7 cellular contexts compared by ENCODE assay signal in genomic region chr12:80227904-80228303, GRCh38.
DNase-seq lines count a peak whose midpoint lies in the region; ATAC-seq, FAIRE-seq and TF ChIP-seq lines count a peak whose summit lies in the region.
"Not testable (repeated sequence)": the region's sequence is repeated elsewhere in the genome, so short reads cannot be mapped to it uniquely, and the experiment has no call there.

No MANE protein-coding gene starts in this region.

- not testable (repeated sequence) for H3K4me1 ChIP-seq in A549; IMR-90 (ENCODE audit: control insufficient read depth, insufficient read depth, low read length); K562 (replicated peaks in 1 of 2; ENCODE audit: control insufficient read depth in 2 of 2, insufficient read depth in 2 of 2, low read length in 2 of 2); H1 (replicated peaks in 1 of 4; ENCODE audit: control insufficient read depth in 3 of 4, insufficient read depth in 4 of 4, low read length in 3 of 4); HepG2 (ENCODE audit: insufficient read depth, low read length)
- peaks cover 42% of the 10 kb centered on the region for H3K4me1 ChIP-seq in neural progenitor cell

- not testable (repeated sequence) for H4K8ac ChIP-seq in IMR-90 (ENCODE audit: low read depth in 2 of 2, low read length in 2 of 2); H1 (ENCODE audit: extremely low read depth, insufficient read depth, low read length)

- not testable (repeated sequence) for DNase-seq in A549 (ENCODE audit: low read depth in 1 of 2, low spot score in 1 of 2); IMR-90; T-helper 17 cell; K562 (ENCODE audit: extremely low read depth in 1 of 4, low spot score in 3 of 4); H1 (ENCODE audit: low read depth in 1 of 2, low spot score in 2 of 2); HepG2 (ENCODE audit: low spot score); neural progenitor cell (ENCODE audit: low spot score)

- in situ Hi-C loops in IMR-90 (cut with MboI; ENCODE audit: low sequenced_read_pairs); K562 (cut with MboI); HepG2 (cut with HindIII; ENCODE audit: extremely low pct_ligation_motif_present, low pct_unique_long_range_greater_than_20kb): not testable (repeated sequence)

- not testable (repeated sequence) for H4K91ac ChIP-seq in IMR-90 (ENCODE audit: insufficient read depth, low read depth, low read length); H1 (replicated peaks; ENCODE audit: insufficient read length, low read length)

- not testable (repeated sequence) for TF ChIP-seq POLR2A in A549 (IDR thresholded peaks at IDR 0.05; ENCODE audit: low read length); IMR-90 (IDR thresholded peaks at IDR 0.05; ENCODE audit: low read depth, low read length); K562 (conservative IDR thresholded peaks at IDR 0.05); H1 (IDR thresholded peaks at IDR 0.05; ENCODE audit: control extremely low read depth in 1 of 2, low read depth in 2 of 2, low read length in 2 of 2); HepG2 (IDR thresholded peaks at IDR 0.05; ENCODE audit: insufficient read depth in 1 of 2, low read depth in 2 of 2, low read length in 2 of 2)

- dilution Hi-C loops in IMR-90 (cut with HindIII; ENCODE audit: low sequenced_read_pairs, unreplicated experiment): not testable (repeated sequence)

- not testable (repeated sequence) for H3K23me2 ChIP-seq in H1 (ENCODE audit: low read depth, low read length)

- H3K4me3 ChIP-seq in A549; IMR-90 (ENCODE audit: insufficient read depth, low read depth, low read length); K562; H1 (ENCODE audit: extremely low read depth in 1 of 4, insufficient read depth in 2 of 4, low read depth in 3 of 4, low read length in 4 of 4); HepG2 (replicated peaks in 1 of 3; ENCODE audit: insufficient read depth in 1 of 3, low read depth in 2 of 3, low read length in 3 of 3); neural progenitor cell: not testable (repeated sequence)

- intact Hi-C loops in IMR-90 (cut with micrococcal nuclease): loop anchor here (5.0 kb wide), 1 partner anchor 34 kb away; no protein-coding TSS in a partner anchor
- intact Hi-C loops in K562 (cut with micrococcal nuclease); HepG2 (cut with micrococcal nuclease; ENCODE audit: unreplicated experiment): not testable (repeated sequence)

- POLR2A ChIA-PET in A549 (lab: Yijun Ruan, JAX); IMR-90 (lab: Charles Lee; ENCODE audit: unreplicated experiment); K562 (lab: Yijun Ruan, JAX); H1 (lab: Charles Lee; ENCODE audit: partially characterized antibody); HepG2 (lab: Yijun Ruan, JAX): not testable (repeated sequence)

- H2BK20ac ChIP-seq in IMR-90 (ENCODE audit: low read depth, low read length); H1 (ENCODE audit: low read length): not testable (repeated sequence)

- not testable (repeated sequence) for H3K4me1 Mint-ChIP-seq in T-helper 17 cell
- H3K4me1 Mint-ChIP-seq in neural progenitor cell: peaks cover 28% of the 10 kb centered on the region

- not testable (repeated sequence) for H3K4me2 ChIP-seq in A549; IMR-90 (ENCODE audit: low read depth, low read length); K562 (ENCODE audit: insufficient read depth, low read length); H1 (ENCODE audit: insufficient read depth in 1 of 2, low read depth in 2 of 2, low read length in 2 of 2); HepG2 (ENCODE audit: low read depth, low read length); neural progenitor cell

- not testable (repeated sequence) for H3K27ac ChIP-seq in A549; IMR-90 (ENCODE audit: insufficient read depth, low read length); K562 (ENCODE audit: extremely low read depth, low read depth, low read length); H1 (ENCODE audit: low read depth, low read length); HepG2 (ENCODE audit: extremely low read length, insufficient read depth, low read length); neural progenitor cell

- ATAC-seq in A549; IMR-90 (ENCODE audit: low read depth); T-helper 17 cell; K562; HepG2: not testable (repeated sequence)

- H2AK5ac ChIP-seq in IMR-90 (ENCODE audit: low read depth, low read length); H1 (ENCODE audit: low read depth, low read length): not testable (repeated sequence)

- not testable (repeated sequence) for H3K27ac Mint-ChIP-seq in T-helper 17 cell
- H3K27ac Mint-ChIP-seq in neural progenitor cell: peak overlapping the region; percentile 33

- H3K14ac ChIP-seq in IMR-90 (replicated peaks; ENCODE audit: low read depth, low read length); H1 (ENCODE audit: insufficient read length): not testable (repeated sequence)

- peaks cover 20% of the 10 kb centered on the region for H3K27me3 Mint-ChIP-seq in T-helper 17 cell
- not testable (repeated sequence) for H3K27me3 Mint-ChIP-seq in neural progenitor cell (ENCODE audit: insufficient read depth, low read depth)

- not testable (repeated sequence) for H3K36me3 Mint-ChIP-seq in T-helper 17 cell (ENCODE audit: low read depth); neural progenitor cell

- H3K9me3 ChIP-seq in A549; IMR-90 (ENCODE audit: control insufficient read depth, insufficient read depth, low read length); T-helper 17 cell (ENCODE audit: control insufficient read depth, low read length, poor library complexity, severe bottlenecking); K562 (replicated peaks; ENCODE audit: control insufficient read depth, insufficient read depth, low read depth, low read length); H1 (ENCODE audit: insufficient read depth in 2 of 2, low read depth in 1 of 2, low read length in 1 of 2); HepG2 (ENCODE audit: low read length); neural progenitor cell (ENCODE audit: low read depth): not testable (repeated sequence)

- H3K27me3 ChIP-seq in IMR-90 (ENCODE audit: control insufficient read depth, insufficient read depth, low read length); K562 (ENCODE audit: control insufficient read depth in 2 of 2, insufficient read depth in 2 of 2, low read length in 2 of 2); H1 (replicated peaks in 1 of 4; ENCODE audit: control insufficient read depth in 3 of 4, extremely low read depth in 1 of 4, insufficient read depth in 3 of 4, low read length in 3 of 4); HepG2 (ENCODE audit: control insufficient read depth in 1 of 2, insufficient read depth in 2 of 2, low read length in 2 of 2); neural progenitor cell: not testable (repeated sequence)

- not testable (repeated sequence) for H3K18ac ChIP-seq in IMR-90 (ENCODE audit: low read depth, low read length); H1 (ENCODE audit: extremely low read depth, low read length)

- not testable (repeated sequence) for H2BK12ac ChIP-seq in H1 (ENCODE audit: low read depth, low read length)

- H3F3A ChIP-seq in neural progenitor cell (ENCODE audit: low read depth): not testable (repeated sequence)

- not testable (repeated sequence) for H2AK9ac ChIP-seq in IMR-90 (replicated peaks; ENCODE audit: low read depth, low read length, poor library complexity)

- CTCF ChIA-PET in A549 (lab: Yijun Ruan, JAX); IMR-90 (lab: Yijun Ruan, JAX); K562 (lab: Yijun Ruan, JAX; ENCODE audit: low intra/inter-chr PET ratio); HepG2 (lab: Yijun Ruan, JAX; ENCODE audit: low intra/inter-chr PET ratio, low total read pairs): not testable (repeated sequence)
- CTCF ChIA-PET in H1 (lab: Charles Lee; ENCODE audit: partially characterized antibody): interaction anchor here (0.7 to 2.8 kb wide), 3 partner anchors 42 to 1105 kb away, joined by 3 to 13 read pairs (median 3); no protein-coding TSS in a partner anchor

- not testable (repeated sequence) for H3K56ac ChIP-seq in IMR-90 (ENCODE audit: extremely low read depth, insufficient read depth, low read length); H1 (replicated peaks; ENCODE audit: insufficient read length, low read depth, low read length)

- not testable (repeated sequence) for BruUV-seq in IMR-90 (replicated peaks; lab: Mats Ljungman, UMichigan); K562 (replicated peaks; lab: Mats Ljungman, UMichigan); HepG2 (replicated peaks; lab: Mats Ljungman, UMichigan)

- not testable (repeated sequence) for TF ChIP-seq RAD21 in A549 (conservative IDR thresholded peaks at IDR 0.05 in 1 of 2, IDR thresholded peaks at IDR 0.05 in 1 of 2); IMR-90 (IDR thresholded peaks at IDR 0.05; ENCODE audit: low read length); K562 (CRISPR knock-in tag; conservative IDR thresholded peaks at IDR 0.05 in 1 of 2, IDR thresholded peaks at IDR 0.05 in 1 of 2); H1 (IDR thresholded peaks at IDR 0.05 in 1 of 2, conservative IDR thresholded peaks at IDR 0.05 in 1 of 2; ENCODE audit: low read depth in 2 of 2, low read length in 2 of 2); HepG2 (CRISPR knock-in tag; IDR thresholded peaks at IDR 0.05)

- TF ChIP-seq CTCF in A549 (IDR thresholded peaks at IDR 0.05); IMR-90 (conservative IDR thresholded peaks at IDR 0.05; ENCODE audit: low read depth, low read length); K562 (IDR thresholded peaks at IDR 0.05 in 2 of 3, conservative IDR thresholded peaks at IDR 0.05 in 1 of 3; ENCODE audit: insufficient read depth in 2 of 3, low read depth in 1 of 3, low read length in 3 of 3); H1 (IDR thresholded peaks at IDR 0.05; ENCODE audit: control extremely low read depth in 1 of 3, insufficient read depth in 1 of 3, low read depth in 1 of 3, low read length in 3 of 3); HepG2 (CRISPR knock-in tag; IDR thresholded peaks at IDR 0.05); neural progenitor cell (IDR thresholded peaks at IDR 0.05): not testable (repeated sequence)

- H3K23ac ChIP-seq in IMR-90 (ENCODE audit: low read depth, low read length); H1 (ENCODE audit: insufficient read length): not testable (repeated sequence)

- H3K9me1 ChIP-seq in IMR-90 (ENCODE audit: insufficient read depth, low read length); K562 (ENCODE audit: control insufficient read depth, insufficient read depth, low read length): not testable (repeated sequence)

- not testable (repeated sequence) for H2AFZ ChIP-seq in IMR-90 (replicated peaks; ENCODE audit: low read length, poor library complexity); K562 (ENCODE audit: low read depth, low read length); H1 (ENCODE audit: low read length); HepG2 (ENCODE audit: low read length); neural progenitor cell (replicated peaks)

- H3K4me3 Mint-ChIP-seq in T-helper 17 cell: peak overlapping the region; percentile 4
- not testable (repeated sequence) for H3K4me3 Mint-ChIP-seq in neural progenitor cell

- not testable (repeated sequence) for H3K9me3 Mint-ChIP-seq in neural progenitor cell

- FAIRE-seq in A549 (lab: Jason Lieb, UNC); K562 (lab: Jason Lieb, UNC); H1 (lab: Jason Lieb, UNC); HepG2 (lab: Jason Lieb, UNC): not testable (repeated sequence)

- H3K4ac ChIP-seq in IMR-90 (ENCODE audit: low read depth, low read length); H1 (replicated peaks; ENCODE audit: insufficient read length, low read depth, low read length): not testable (repeated sequence)

- H2BK5ac ChIP-seq in IMR-90 (ENCODE audit: low read depth, low read length, poor library complexity, severe bottlenecking); H1 (ENCODE audit: low read depth, low read length): not testable (repeated sequence)

- H2BK15ac ChIP-seq in IMR-90 (ENCODE audit: low read depth, low read length); H1 (ENCODE audit: low read length): not testable (repeated sequence)

- H3K36me3 ChIP-seq in IMR-90 (ENCODE audit: control insufficient read depth, insufficient read depth, low read length); K562 (ENCODE audit: control insufficient read depth, insufficient read depth, low read length); H1 (ENCODE audit: control insufficient read depth in 2 of 4, insufficient read depth in 4 of 4, low read length in 3 of 4); HepG2 (replicated peaks in 1 of 2; ENCODE audit: control insufficient read depth in 1 of 2, insufficient read depth in 2 of 2, low read length in 2 of 2); neural progenitor cell: not testable (repeated sequence)

- not testable (repeated sequence) for H3K79me1 ChIP-seq in IMR-90 (ENCODE audit: low read depth in 1 of 2, low read length in 2 of 2); H1 (ENCODE audit: low read depth, low read length)

- not testable (repeated sequence) for H3K79me2 ChIP-seq in K562 (ENCODE audit: control insufficient read depth, insufficient read depth, low read length); H1 (ENCODE audit: control insufficient read depth in 1 of 2, insufficient read depth in 2 of 2, low read length in 2 of 2); HepG2 (ENCODE audit: insufficient read depth, low read length); neural progenitor cell (ENCODE audit: low read depth)

- not testable (repeated sequence) for H4K20me1 ChIP-seq in IMR-90 (ENCODE audit: insufficient read depth, low read length); K562 (replicated peaks; ENCODE audit: control insufficient read depth, insufficient read depth, low read length); H1 (replicated peaks in 1 of 2; ENCODE audit: control insufficient read depth in 1 of 2, insufficient read depth in 2 of 2, low read length in 2 of 2); HepG2 (ENCODE audit: insufficient read depth, low read length); neural progenitor cell (ENCODE audit: low read depth)

- H3K9ac ChIP-seq in IMR-90 (ENCODE audit: low read depth, low read length); K562 (ENCODE audit: insufficient read depth in 1 of 2, low read depth in 2 of 2, low read length in 2 of 2); H1 (replicated peaks in 1 of 4; ENCODE audit: extremely low read depth in 1 of 4, low read depth in 3 of 4, low read length in 3 of 4); HepG2 (ENCODE audit: insufficient read depth, low read depth, low read length); neural progenitor cell: not testable (repeated sequence)

- not testable (repeated sequence) for H2BK120ac ChIP-seq in IMR-90 (ENCODE audit: low read depth, low read length); H1 (replicated peaks; ENCODE audit: low read depth, low read length)

- TF ChIP-seq EP300 in A549 (IDR thresholded peaks at IDR 0.05); K562 (IDR thresholded peaks at IDR 0.05; ENCODE audit: low read length); H1 (IDR thresholded peaks at IDR 0.05; ENCODE audit: borderline replicate concordance in 1 of 2, low read depth in 2 of 2, low read length in 2 of 2); HepG2 (IDR thresholded peaks at IDR 0.05; ENCODE audit: low read depth in 2 of 2, low read length in 2 of 2); HepG2 (CRISPR knock-in tag; IDR thresholded peaks at IDR 0.05; ENCODE audit: borderline replicate concordance): not testable (repeated sequence)

- WGBS in A549 (ENCODE audit: missing lambda C conversion rate): 91% methylated on average over 4 of the region's 4 CpGs
- no CpG with 5 or more reads among the region's 4 CpGs for WGBS in IMR-90 (ENCODE audit: extremely low coverage in 2 of 2, insufficient read length in 1 of 2), 2 experiments
- WGBS in K562 (ENCODE audit: insufficient coverage, low coverage, missing lambda C conversion rate): 4% methylated on average over 4 of the region's 4 CpGs
- 93% methylated on average over 4 of the region's 4 CpGs; no CpG with 5 or more reads in 1 of the 2 experiments for WGBS in H1 (ENCODE audit: extremely low coverage in 1 of 2, insufficient coverage in 1 of 2, insufficient read length in 1 of 2, insufficient replicate concordance in 2 of 2, low coverage in 1 of 2, low lambda C conversion rate in 2 of 2, missing lambda C conversion rate in 1 of 2), 2 experiments
- 75% methylated on average over 4 of the region's 4 CpGs for WGBS in HepG2 (ENCODE audit: low lambda C conversion rate)

- not testable (repeated sequence) for H4K5ac ChIP-seq in IMR-90 (ENCODE audit: low read depth, low read length); H1 (ENCODE audit: insufficient read length, low read depth, low read length)
